In genomic region chr1:156295391-156295947, GRCh38 we compare ENCODE assay signal across 8 cellular contexts. TPM values are rescaled to one million over a fixed set of nuclear protein-coding genes. Genes with fewer than 3 reads are reported as not detected.
A peak's percentile ranks its signal among the peaks of the same experiment; 100 is the strongest.
DNase-seq lines count a peak whose midpoint lies in the region; ATAC-seq, FAIRE-seq and TF ChIP-seq lines count a peak whose summit lies in the region.

GLMP (minus strand) TSS chr1:156295679; CDS start chr1:156295645, 34 bp downstream.

- no peak for TF ChIP-seq CTCF in astrocyte of the cerebellum (IDR thresholded peaks at IDR 0.05; ENCODE audit: low read depth, low read length, missing control alignments)
- TF ChIP-seq CTCF in right atrium auricular region (IDR thresholded peaks at IDR 0.05), result no peak

- H3K9me3 ChIP-seq in MG63, result no peaks in the 10 kb centered on the region
- no peaks in the 10 kb centered on the region for H3K9me3 ChIP-seq in right atrium auricular region

- H3K4me3 ChIP-seq in MG63 (peak within 1 kb of the TSS; percentile 45), astrocyte of the cerebellum (ENCODE audit: low read depth, low read length) (peak within 1 kb of the TSS; percentile 95), right atrium auricular region (peak within 1 kb of the TSS; percentile 64 to 79)

- no peak for ATAC-seq in HG03378 (IDR thresholded peaks at IDR 0.05; ENCODE audit: unreplicated experiment)

- H3K36me3 ChIP-seq in MG63 (peaks cover 6% of the 10 kb centered on the region), right atrium auricular region (no peaks in the 10 kb centered on the region)

- peak; percentile 74 for TF ChIP-seq POLR2A in GM12891 (IDR thresholded peaks at IDR 0.05; ENCODE audit: low read depth, low read length)

- DNase-seq in GM12891 (ENCODE audit: insufficient read length, low spot score) (peak; percentile 73), MG63 (peak; percentile 29), T-helper 2 cell (peak in 4 of 5 experiments; percentile 16 to 80 (median 37)), astrocyte of the cerebellum (ENCODE audit: low read depth) (peak; percentile 24), right atrium auricular region (ENCODE audit: low spot score) (peak; percentile 79), posterior cingulate gyrus (peak in 9 of 10 donors; percentile 62 to 94 (median 69)), urothelium cell line (ENCODE audit: low spot score) (peak; percentile 32)

- intact Hi-C loops in posterior cingulate gyrus (cut with DNase I), result loop anchor here (10.0 kb wide), 1 partner anchor 61 kb away; no protein-coding TSS in a partner anchor

- in situ Hi-C loops in astrocyte of the cerebellum (cut with HindIII; ENCODE audit: low sequenced_read_pairs), result no loop called here

- no peaks in the 10 kb centered on the region for H3K27me3 ChIP-seq in MG63
- H3K27me3 ChIP-seq in right atrium auricular region, result no peaks in the 10 kb centered on the region

- FAIRE-seq in GM12891 (lab: Jason Lieb, UNC), result peak; percentile 91
- no peak for FAIRE-seq in urothelium cell line (lab: Jason Lieb, UNC)

- peak within 1 kb of the TSS; percentile 46 to 74 for H3K27ac ChIP-seq in right atrium auricular region

- H3K4me1 ChIP-seq in right atrium auricular region, result peaks cover 0 to 19% of the 10 kb centered on the region in 2 donors

TF ChIP-seq in GM12891, 5 proteins besides CTCF, POLR2A, EP300 and RAD21:
- no peak for TF ChIP-seq TAF1 (IDR thresholded peaks at IDR 0.05; ENCODE audit: low read depth, low read length)
- no peak for TF ChIP-seq POU2F2 (IDR thresholded peaks at IDR 0.05; ENCODE audit: low read depth, low read length)
- no peak for TF ChIP-seq SPI1 (IDR thresholded peaks at IDR 0.05; ENCODE audit: low read depth, low read length)
- peak; percentile 47; the same call in 1 of the 2 replicates for TF ChIP-seq POLR2AphosphoS5 (IDR thresholded peaks at IDR 0.05; ENCODE audit: low read depth, low read length)
- TF ChIP-seq PAX5 (IDR thresholded peaks at IDR 0.05; ENCODE audit: insufficient read depth, low read length, severe bottlenecking), result no peak

RNA-seq across cellular contexts. Expression of gene GLMP, which starts in this region (rescaled TPM):
- 30.7 TPM for polyA plus RNA-seq in GM12891 (2012; ENCODE audit: low read depth, missing spikeins)
- total RNA-seq in MG63 (2014; rRNA removed; shearing (Covaris generic); ENCODE audit: low replicate concordance), result 2.9 and 8.7 TPM in 2 replicates
- total RNA-seq in right atrium auricular region, result 10 to 100 TPM; 26.3 to 27.4 TPM

Comparison
In these comparisons a context has a peak if more than half of its experiments do, and no peak if none do; other contexts are left out.
1. DNase-seq: peak in every context shown above with its lines; median percentile 79 in right atrium auricular region; 73 in GM12891; 69 in posterior cingulate gyrus; 37 in T-helper 2 cell; 32 in urothelium cell line; 29 in MG63; 24 in astrocyte of the cerebellum.
2. H3K4me3 ChIP-seq: peak in every context shown above with its lines; median percentile 95 in astrocyte of the cerebellum; 72 in right atrium auricular region; 45 in MG63.